ENCODE assay signal across 1 cellular context in the genomic region with DNA sequence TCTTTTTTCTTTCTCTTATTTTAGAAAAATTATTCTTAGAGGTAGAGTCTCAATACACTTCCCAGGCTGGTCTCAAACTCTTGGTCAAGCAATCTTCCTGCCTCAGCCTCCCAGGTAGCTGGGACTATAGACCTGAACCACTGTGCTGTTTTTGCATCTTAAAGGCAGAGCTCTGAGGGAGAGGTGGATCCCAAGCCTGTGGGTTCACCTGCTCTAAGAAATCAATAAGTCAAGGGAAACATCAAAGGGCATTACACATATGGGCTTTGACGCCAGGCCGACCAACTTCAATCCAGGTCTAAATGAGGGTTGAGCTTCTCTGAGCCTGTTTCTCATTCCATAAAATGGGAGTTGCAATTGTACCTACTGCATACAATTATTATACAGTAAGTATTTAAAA.
TF ChIP-seq lines count a peak whose summit lies in the region.

No MANE protein-coding gene starts in this region.

TF ChIP-seq in WTC11, 78 proteins besides CTCF, POLR2A, EP300 and RAD21:
- TF ChIP-seq, protein P1, sequence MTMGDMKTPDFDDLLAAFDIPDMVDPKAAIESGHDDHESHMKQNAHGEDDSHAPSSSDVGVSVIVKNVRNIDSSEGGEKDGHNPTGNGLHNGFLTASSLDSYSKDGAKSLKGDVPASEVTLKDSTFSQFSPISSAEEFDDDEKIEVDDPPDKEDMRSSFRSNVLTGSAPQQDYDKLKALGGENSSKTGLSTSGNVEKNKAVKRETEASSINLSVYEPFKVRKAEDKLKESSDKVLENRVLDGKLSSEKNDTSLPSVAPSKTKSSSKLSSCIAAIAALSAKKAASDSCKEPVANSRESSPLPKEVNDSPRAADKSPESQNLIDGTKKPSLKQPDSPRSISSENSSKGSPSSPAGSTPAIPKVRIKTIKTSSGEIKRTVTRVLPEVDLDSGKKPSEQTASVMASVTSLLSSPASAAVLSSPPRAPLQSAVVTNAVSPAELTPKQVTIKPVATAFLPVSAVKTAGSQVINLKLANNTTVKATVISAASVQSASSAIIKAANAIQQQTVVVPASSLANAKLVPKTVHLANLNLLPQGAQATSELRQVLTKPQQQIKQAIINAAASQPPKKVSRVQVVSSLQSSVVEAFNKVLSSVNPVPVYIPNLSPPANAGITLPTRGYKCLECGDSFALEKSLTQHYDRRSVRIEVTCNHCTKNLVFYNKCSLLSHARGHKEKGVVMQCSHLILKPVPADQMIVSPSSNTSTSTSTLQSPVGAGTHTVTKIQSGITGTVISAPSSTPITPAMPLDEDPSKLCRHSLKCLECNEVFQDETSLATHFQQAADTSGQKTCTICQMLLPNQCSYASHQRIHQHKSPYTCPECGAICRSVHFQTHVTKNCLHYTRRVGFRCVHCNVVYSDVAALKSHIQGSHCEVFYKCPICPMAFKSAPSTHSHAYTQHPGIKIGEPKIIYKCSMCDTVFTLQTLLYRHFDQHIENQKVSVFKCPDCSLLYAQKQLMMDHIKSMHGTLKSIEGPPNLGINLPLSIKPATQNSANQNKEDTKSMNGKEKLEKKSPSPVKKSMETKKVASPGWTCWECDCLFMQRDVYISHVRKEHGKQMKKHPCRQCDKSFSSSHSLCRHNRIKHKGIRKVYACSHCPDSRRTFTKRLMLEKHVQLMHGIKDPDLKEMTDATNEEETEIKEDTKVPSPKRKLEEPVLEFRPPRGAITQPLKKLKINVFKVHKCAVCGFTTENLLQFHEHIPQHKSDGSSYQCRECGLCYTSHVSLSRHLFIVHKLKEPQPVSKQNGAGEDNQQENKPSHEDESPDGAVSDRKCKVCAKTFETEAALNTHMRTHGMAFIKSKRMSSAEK (CRISPR knock-in tag; IDR thresholded peaks at IDR 0.05; ENCODE audit: borderline replicate concordance), result no peak
- TF ChIP-seq SMAD4 (CRISPR knock-in tag; IDR thresholded peaks at IDR 0.05) (no peak), GTF2I (CRISPR knock-in tag; conservative IDR thresholded peaks at IDR 0.05) (no peak), GRHL2 (CRISPR knock-in tag; IDR thresholded peaks at IDR 0.05; ENCODE audit: insufficient replicate concordance, severe bottlenecking) (no peak), ELF4 (CRISPR knock-in tag; IDR thresholded peaks at IDR 0.05; ENCODE audit: low read depth) (no peak), FOXK1 (CRISPR knock-in tag; IDR thresholded peaks at IDR 0.05) (no peak), SP1 (CRISPR knock-in tag; conservative IDR thresholded peaks at IDR 0.05) (no peak), RELA (CRISPR knock-in tag; IDR thresholded peaks at IDR 0.05; ENCODE audit: borderline replicate concordance) (no peak), ZMAT4 (CRISPR knock-in tag; IDR thresholded peaks at IDR 0.05) (no peak), NFYB (CRISPR knock-in tag; conservative IDR thresholded peaks at IDR 0.05; ENCODE audit: low read depth) (no peak), TEAD4 (CRISPR knock-in tag; IDR thresholded peaks at IDR 0.05) (no peak), TP53 (CRISPR knock-in tag; IDR thresholded peaks at IDR 0.05) (no peak)
- TF ChIP-seq, protein P2, sequence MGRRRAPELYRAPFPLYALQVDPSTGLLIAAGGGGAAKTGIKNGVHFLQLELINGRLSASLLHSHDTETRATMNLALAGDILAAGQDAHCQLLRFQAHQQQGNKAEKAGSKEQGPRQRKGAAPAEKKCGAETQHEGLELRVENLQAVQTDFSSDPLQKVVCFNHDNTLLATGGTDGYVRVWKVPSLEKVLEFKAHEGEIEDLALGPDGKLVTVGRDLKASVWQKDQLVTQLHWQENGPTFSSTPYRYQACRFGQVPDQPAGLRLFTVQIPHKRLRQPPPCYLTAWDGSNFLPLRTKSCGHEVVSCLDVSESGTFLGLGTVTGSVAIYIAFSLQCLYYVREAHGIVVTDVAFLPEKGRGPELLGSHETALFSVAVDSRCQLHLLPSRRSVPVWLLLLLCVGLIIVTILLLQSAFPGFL (CRISPR knock-in tag; IDR thresholded peaks at IDR 0.05; ENCODE audit: borderline replicate concordance), result no peak
- TF ChIP-seq, protein P3, sequence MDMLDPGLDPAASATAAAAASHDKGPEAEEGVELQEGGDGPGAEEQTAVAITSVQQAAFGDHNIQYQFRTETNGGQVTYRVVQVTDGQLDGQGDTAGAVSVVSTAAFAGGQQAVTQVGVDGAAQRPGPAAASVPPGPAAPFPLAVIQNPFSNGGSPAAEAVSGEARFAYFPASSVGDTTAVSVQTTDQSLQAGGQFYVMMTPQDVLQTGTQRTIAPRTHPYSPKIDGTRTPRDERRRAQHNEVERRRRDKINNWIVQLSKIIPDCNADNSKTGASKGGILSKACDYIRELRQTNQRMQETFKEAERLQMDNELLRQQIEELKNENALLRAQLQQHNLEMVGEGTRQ (CRISPR knock-in tag; IDR thresholded peaks at IDR 0.05), result no peak
